Comparison of ENCODE assay signal across 1 cellular context in the genomic region with DNA sequence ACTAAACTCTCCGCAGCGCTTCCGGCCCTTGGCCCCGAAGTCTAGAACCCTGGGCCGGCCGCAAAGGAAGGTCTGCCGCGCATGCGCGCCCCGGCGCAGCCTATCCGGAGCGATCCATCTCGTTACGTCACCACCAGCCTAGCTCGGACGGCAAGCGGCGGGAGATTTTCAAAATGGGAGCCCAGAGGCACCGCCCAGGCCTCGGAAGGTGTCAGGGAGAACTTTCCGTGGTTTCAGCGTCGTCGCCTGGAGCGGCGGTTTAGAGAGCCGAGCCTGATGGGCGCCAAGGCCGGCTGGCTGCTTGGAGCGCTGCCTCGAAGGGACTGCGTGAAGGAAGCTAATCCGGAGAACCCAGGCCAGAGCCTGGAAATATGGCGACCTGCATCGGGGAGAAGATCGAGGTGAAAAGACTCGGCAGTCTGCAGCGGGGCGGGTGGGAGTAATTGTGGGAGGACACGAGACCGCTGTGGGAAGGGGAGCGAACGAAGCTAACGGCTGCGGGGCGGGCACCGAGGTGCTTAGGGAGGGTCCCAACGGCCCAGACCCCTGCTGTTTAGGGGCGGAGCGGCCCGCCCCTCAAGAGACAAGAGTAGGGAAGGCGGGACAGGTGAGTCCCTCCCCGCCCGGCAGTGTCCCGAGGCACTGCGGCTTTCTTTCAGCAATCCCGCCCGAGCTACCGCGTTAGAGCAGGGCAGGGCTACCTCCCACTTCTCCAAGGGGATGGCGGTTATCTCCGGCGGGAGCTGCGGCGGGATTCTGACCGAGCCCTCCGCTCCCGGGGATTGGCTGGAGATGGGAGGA.
TF ChIP-seq lines count a peak whose summit lies in the region.

A gene (plus strand): TSS at position 130 of the 801 bp plus-strand sequence. CDS start 242 bp downstream, at position 372.

TF ChIP-seq in HepG2, 621 proteins besides CTCF, POLR2A, EP300 and RAD21 (continued from another document and continues in another):
- TF ChIP-seq, protein P1, sequence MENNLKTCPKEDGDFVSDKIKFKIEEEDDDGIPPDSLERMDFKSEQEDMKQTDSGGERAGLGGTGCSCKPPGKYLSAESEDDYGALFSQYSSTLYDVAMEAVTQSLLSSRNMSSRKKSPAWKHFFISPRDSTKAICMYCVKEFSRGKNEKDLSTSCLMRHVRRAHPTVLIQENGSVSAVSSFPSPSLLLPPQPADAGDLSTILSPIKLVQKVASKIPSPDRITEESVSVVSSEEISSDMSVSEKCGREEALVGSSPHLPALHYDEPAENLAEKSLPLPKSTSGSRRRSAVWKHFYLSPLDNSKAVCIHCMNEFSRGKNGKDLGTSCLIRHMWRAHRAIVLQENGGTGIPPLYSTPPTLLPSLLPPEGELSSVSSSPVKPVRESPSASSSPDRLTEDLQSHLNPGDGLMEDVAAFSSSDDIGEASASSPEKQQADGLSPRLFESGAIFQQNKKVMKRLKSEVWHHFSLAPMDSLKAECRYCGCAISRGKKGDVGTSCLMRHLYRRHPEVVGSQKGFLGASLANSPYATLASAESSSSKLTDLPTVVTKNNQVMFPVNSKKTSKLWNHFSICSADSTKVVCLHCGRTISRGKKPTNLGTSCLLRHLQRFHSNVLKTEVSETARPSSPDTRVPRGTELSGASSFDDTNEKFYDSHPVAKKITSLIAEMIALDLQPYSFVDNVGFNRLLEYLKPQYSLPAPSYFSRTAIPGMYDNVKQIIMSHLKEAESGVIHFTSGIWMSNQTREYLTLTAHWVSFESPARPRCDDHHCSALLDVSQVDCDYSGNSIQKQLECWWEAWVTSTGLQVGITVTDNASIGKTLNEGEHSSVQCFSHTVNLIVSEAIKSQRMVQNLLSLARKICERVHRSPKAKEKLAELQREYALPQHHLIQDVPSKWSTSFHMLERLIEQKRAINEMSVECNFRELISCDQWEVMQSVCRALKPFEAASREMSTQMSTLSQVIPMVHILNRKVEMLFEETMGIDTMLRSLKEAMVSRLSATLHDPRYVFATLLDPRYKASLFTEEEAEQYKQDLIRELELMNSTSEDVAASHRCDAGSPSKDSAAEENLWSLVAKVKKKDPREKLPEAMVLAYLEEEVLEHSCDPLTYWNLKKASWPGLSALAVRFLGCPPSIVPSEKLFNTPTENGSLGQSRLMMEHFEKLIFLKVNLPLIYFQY (CRISPR knock-in tag; IDR thresholded peaks at IDR 0.05; ENCODE audit: borderline replicate concordance), result peak; percentile 54
- TF ChIP-seq, protein P2, sequence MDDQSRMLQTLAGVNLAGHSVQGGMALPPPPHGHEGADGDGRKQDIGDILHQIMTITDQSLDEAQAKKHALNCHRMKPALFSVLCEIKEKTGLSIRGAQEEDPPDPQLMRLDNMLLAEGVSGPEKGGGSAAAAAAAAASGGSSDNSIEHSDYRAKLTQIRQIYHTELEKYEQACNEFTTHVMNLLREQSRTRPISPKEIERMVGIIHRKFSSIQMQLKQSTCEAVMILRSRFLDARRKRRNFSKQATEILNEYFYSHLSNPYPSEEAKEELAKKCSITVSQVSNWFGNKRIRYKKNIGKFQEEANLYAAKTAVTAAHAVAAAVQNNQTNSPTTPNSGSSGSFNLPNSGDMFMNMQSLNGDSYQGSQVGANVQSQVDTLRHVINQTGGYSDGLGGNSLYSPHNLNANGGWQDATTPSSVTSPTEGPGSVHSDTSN (CRISPR knock-in tag; IDR thresholded peaks at IDR 0.05; ENCODE audit: borderline replicate concordance), result peak; percentile 62; the same call in 1 of the 2 replicates
- peak; percentile 77; the same call in 1 of the 2 replicates for TF ChIP-seq REPIN1 (CRISPR knock-in tag; IDR thresholded peaks at IDR 0.05; ENCODE audit: borderline replicate concordance, low read depth)
- TF ChIP-seq ZFY (CRISPR knock-in tag; IDR thresholded peaks at IDR 0.05), result peak; percentile 94
- TF ChIP-seq NFIB (CRISPR knock-in tag; IDR thresholded peaks at IDR 0.05; ENCODE audit: borderline replicate concordance), result no peak
- TF ChIP-seq BCL6 (CRISPR knock-in tag; IDR thresholded peaks at IDR 0.05), result peak; percentile 12; the same call in 1 of the 2 replicates
- TF ChIP-seq ONECUT2 (CRISPR knock-in tag; IDR thresholded peaks at IDR 0.05), result no peak
- peak; percentile 56 for TF ChIP-seq PHF20 (CRISPR knock-in tag; IDR thresholded peaks at IDR 0.05)
- TF ChIP-seq ZNF136 (CRISPR knock-in tag; IDR thresholded peaks at IDR 0.05; ENCODE audit: low read depth), result 0 out of 2 replicates have a peak, but pooled peaks have one; percentile 27
- TF ChIP-seq RXRA (CRISPR knock-in tag; IDR thresholded peaks at IDR 0.05), result peak; percentile 21; the same call in 1 of the 2 replicates
- TF ChIP-seq ZNF605 (CRISPR knock-in tag; IDR thresholded peaks at IDR 0.05), result peak; percentile 92
- peak; percentile 81; the same call in 1 of the 2 replicates for TF ChIP-seq HES4 (CRISPR knock-in tag; IDR thresholded peaks at IDR 0.05; ENCODE audit: borderline replicate concordance)
- TF ChIP-seq ZBTB20 (CRISPR knock-in tag; IDR thresholded peaks at IDR 0.05; ENCODE audit: borderline replicate concordance, low read depth), result no peak
- TF ChIP-seq, protein P3, sequence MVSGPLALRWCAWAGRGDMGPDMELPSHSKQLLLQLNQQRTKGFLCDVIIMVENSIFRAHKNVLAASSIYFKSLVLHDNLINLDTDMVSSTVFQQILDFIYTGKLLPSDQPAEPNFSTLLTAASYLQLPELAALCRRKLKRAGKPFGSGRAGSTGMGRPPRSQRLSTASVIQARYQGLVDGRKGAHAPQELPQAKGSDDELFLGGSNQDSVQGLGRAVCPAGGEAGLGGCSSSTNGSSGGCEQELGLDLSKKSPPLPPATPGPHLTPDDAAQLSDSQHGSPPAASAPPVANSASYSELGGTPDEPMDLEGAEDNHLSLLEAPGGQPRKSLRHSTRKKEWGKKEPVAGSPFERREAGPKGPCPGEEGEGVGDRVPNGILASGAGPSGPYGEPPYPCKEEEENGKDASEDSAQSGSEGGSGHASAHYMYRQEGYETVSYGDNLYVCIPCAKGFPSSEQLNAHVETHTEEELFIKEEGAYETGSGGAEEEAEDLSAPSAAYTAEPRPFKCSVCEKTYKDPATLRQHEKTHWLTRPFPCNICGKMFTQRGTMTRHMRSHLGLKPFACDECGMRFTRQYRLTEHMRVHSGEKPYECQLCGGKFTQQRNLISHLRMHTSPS (CRISPR knock-in tag; IDR thresholded peaks at IDR 0.05; ENCODE audit: low read depth), result no peak
- TF ChIP-seq, protein P4, sequence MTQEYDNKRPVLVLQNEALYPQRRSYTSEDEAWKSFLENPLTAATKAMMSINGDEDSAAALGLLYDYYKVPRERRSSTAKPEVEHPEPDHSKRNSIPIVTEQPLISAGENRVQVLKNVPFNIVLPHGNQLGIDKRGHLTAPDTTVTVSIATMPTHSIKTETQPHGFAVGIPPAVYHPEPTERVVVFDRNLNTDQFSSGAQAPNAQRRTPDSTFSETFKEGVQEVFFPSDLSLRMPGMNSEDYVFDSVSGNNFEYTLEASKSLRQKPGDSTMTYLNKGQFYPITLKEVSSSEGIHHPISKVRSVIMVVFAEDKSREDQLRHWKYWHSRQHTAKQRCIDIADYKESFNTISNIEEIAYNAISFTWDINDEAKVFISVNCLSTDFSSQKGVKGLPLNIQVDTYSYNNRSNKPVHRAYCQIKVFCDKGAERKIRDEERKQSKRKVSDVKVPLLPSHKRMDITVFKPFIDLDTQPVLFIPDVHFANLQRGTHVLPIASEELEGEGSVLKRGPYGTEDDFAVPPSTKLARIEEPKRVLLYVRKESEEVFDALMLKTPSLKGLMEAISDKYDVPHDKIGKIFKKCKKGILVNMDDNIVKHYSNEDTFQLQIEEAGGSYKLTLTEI (CRISPR knock-in tag; conservative IDR thresholded peaks at IDR 0.05), result no peak
- no peak for TF ChIP-seq SMAD1 (CRISPR knock-in tag; IDR thresholded peaks at IDR 0.05; ENCODE audit: borderline replicate concordance, low read depth)
- TF ChIP-seq, protein P5, sequence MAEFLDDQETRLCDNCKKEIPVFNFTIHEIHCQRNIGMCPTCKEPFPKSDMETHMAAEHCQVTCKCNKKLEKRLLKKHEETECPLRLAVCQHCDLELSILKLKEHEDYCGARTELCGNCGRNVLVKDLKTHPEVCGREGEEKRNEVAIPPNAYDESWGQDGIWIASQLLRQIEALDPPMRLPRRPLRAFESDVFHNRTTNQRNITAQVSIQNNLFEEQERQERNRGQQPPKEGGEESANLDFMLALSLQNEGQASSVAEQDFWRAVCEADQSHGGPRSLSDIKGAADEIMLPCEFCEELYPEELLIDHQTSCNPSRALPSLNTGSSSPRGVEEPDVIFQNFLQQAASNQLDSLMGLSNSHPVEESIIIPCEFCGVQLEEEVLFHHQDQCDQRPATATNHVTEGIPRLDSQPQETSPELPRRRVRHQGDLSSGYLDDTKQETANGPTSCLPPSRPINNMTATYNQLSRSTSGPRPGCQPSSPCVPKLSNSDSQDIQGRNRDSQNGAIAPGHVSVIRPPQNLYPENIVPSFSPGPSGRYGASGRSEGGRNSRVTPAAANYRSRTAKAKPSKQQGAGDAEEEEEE (CRISPR knock-in tag; IDR thresholded peaks at IDR 0.05; ENCODE audit: borderline replicate concordance), result no peak
- TF ChIP-seq, protein P6, sequence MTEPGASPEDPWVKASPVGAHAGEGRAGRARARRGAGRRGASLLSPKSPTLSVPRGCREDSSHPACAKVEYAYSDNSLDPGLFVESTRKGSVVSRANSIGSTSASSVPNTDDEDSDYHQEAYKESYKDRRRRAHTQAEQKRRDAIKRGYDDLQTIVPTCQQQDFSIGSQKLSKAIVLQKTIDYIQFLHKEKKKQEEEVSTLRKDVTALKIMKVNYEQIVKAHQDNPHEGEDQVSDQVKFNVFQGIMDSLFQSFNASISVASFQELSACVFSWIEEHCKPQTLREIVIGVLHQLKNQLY (CRISPR knock-in tag; IDR thresholded peaks at IDR 0.05), result no peak
- no peak for TF ChIP-seq ZNF180 (CRISPR knock-in tag; IDR thresholded peaks at IDR 0.05; ENCODE audit: borderline replicate concordance, low read depth)
- TF ChIP-seq, protein P7, sequence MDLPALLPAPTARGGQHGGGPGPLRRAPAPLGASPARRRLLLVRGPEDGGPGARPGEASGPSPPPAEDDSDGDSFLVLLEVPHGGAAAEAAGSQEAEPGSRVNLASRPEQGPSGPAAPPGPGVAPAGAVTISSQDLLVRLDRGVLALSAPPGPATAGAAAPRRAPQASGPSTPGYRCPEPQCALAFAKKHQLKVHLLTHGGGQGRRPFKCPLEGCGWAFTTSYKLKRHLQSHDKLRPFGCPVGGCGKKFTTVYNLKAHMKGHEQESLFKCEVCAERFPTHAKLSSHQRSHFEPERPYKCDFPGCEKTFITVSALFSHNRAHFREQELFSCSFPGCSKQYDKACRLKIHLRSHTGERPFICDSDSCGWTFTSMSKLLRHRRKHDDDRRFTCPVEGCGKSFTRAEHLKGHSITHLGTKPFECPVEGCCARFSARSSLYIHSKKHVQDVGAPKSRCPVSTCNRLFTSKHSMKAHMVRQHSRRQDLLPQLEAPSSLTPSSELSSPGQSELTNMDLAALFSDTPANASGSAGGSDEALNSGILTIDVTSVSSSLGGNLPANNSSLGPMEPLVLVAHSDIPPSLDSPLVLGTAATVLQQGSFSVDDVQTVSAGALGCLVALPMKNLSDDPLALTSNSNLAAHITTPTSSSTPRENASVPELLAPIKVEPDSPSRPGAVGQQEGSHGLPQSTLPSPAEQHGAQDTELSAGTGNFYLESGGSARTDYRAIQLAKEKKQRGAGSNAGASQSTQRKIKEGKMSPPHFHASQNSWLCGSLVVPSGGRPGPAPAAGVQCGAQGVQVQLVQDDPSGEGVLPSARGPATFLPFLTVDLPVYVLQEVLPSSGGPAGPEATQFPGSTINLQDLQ (CRISPR knock-in tag; IDR thresholded peaks at IDR 0.05), result peak; percentile 85; the same call in 1 of the 2 replicates
- no peak for TF ChIP-seq MAFF (IDR thresholded peaks at IDR 0.05; ENCODE audit: low read depth, low read length)
- TF ChIP-seq, protein P8, sequence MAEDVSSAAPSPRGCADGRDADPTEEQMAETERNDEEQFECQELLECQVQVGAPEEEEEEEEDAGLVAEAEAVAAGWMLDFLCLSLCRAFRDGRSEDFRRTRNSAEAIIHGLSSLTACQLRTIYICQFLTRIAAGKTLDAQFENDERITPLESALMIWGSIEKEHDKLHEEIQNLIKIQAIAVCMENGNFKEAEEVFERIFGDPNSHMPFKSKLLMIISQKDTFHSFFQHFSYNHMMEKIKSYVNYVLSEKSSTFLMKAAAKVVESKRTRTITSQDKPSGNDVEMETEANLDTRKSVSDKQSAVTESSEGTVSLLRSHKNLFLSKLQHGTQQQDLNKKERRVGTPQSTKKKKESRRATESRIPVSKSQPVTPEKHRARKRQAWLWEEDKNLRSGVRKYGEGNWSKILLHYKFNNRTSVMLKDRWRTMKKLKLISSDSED (CRISPR knock-in tag; IDR thresholded peaks at IDR 0.05), result no peak
- TF ChIP-seq ZNF230 (CRISPR knock-in tag; IDR thresholded peaks at IDR 0.05), result peak; percentile 55
- no peak for TF ChIP-seq DPF2 (CRISPR knock-in tag; IDR thresholded peaks at IDR 0.05; ENCODE audit: borderline replicate concordance, low read depth)
- TF ChIP-seq EHMT2 (IDR thresholded peaks at IDR 0.05; ENCODE audit: borderline replicate concordance, low read depth, low read length), result no peak
- no peak; the same call in 1 of the 2 replicates for TF ChIP-seq ZBTB7A (CRISPR knock-in tag; IDR thresholded peaks at IDR 0.05)
- no peak for TF ChIP-seq MAZ (IDR thresholded peaks at IDR 0.05; ENCODE audit: borderline replicate concordance, low read depth, low read length)
- peak; percentile 61; the same call in 1 of the 2 replicates for TF ChIP-seq MAZ (CRISPR knock-in tag; IDR thresholded peaks at IDR 0.05; ENCODE audit: low read depth)
- 0 out of 2 replicates have a peak, but pooled peaks have one; percentile 27 for TF ChIP-seq RELA (CRISPR knock-in tag; IDR thresholded peaks at IDR 0.05)
- peak; percentile 54; the same call in 1 of the 2 replicates for TF ChIP-seq HDAC2 (CRISPR knock-in tag; IDR thresholded peaks at IDR 0.05)
- TF ChIP-seq, protein P9, sequence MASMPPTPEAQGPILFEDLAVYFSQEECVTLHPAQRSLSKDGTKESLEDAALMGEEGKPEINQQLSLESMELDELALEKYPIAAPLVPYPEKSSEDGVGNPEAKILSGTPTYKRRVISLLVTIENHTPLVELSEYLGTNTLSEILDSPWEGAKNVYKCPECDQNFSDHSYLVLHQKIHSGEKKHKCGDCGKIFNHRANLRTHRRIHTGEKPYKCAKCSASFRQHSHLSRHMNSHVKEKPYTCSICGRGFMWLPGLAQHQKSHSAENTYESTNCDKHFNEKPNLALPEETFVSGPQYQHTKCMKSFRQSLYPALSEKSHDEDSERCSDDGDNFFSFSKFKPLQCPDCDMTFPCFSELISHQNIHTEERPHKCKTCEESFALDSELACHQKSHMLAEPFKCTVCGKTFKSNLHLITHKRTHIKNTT (CRISPR knock-in tag; IDR thresholded peaks at IDR 0.05), result no peak
- TF ChIP-seq ELF1 (CRISPR knock-in tag; IDR thresholded peaks at IDR 0.05), result peak; percentile 85
- TF ChIP-seq, protein P10, sequence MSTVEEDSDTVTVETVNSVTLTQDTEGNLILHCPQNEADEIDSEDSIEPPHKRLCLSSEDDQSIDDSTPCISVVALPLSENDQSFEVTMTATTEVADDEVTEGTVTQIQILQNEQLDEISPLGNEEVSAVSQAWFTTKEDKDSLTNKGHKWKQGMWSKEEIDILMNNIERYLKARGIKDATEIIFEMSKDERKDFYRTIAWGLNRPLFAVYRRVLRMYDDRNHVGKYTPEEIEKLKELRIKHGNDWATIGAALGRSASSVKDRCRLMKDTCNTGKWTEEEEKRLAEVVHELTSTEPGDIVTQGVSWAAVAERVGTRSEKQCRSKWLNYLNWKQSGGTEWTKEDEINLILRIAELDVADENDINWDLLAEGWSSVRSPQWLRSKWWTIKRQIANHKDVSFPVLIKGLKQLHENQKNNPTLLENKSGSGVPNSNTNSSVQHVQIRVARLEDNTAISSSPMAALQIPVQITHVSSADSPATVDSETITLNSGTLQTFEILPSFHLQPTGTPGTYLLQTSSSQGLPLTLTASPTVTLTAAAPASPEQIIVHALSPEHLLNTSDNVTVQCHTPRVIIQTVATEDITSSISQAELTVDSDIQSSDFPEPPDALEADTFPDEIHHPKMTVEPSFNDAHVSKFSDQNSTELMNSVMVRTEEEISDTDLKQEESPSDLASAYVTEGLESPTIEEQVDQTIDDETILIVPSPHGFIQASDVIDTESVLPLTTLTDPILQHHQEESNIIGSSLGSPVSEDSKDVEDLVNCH (CRISPR knock-in tag; IDR thresholded peaks at IDR 0.05), result no peak
- TF ChIP-seq TBL1XR1 (IDR thresholded peaks at IDR 0.05; ENCODE audit: borderline replicate concordance, low read length, partially characterized antibody), result no peak
- no peak for TF ChIP-seq ZNF780A (CRISPR knock-in tag; IDR thresholded peaks at IDR 0.05)
